In the genomic region with DNA sequence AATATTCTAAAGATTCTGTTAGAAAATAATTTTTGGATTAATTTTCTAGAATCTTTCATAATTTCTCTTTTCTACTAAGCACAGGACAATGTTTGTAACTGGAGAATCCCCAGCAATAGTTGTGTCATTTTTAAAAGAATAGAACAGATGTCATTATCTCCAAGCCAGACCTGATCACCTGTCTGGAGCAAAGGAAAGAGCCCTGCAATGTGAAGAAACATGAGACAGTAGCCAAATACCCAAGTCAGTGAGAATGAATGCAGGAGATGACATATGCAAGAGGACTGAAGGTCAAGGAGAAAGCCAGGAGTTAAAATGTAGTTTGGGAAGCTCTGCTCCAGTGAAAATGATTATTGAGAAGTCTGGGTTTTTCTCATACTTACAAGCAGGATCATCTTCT, we compare ENCODE assay signal across 31 cellular contexts.
"Had no signal": no experiment of that assay in that cellular context is flagged by ENCODE, and none has a peak within 500 bp of the region (broad histone marks: within the 10 kb centered on the region; RNA-seq: fewer than 3 reads in every experiment).

No MANE protein-coding gene starts in this region.

- H3K4me1 ChIP-seq: adrenal gland, ascending aorta, body of pancreas, breast epithelium had no signal

- H3K9me3 ChIP-seq: adrenal gland, ascending aorta, body of pancreas, breast epithelium had no signal

- H3K27ac ChIP-seq: adrenal gland, ascending aorta, body of pancreas, brain microvascular endothelial cell, breast epithelium, cardiac muscle cell had no signal

- ATAC-seq: activated naive CD4-positive, alpha-beta T cell treated with anti-CD3 and anti-CD28 coated beads, Interleukin-2, amount 50 U/mL, for 72 hours; activated naive CD8-positive, alpha-beta T cell treated with anti-CD3 and anti-CD28 coated beads, Interleukin-2, amount 50 U/mL, for 24 hours; activated T-cell treated with anti-CD3 and anti-CD28 coated beads, Interleukin-2, amount 50 U/mL, for 4 hours; activated T-cell treated with anti-CD3 and anti-CD28 coated beads, Interleukin-2, amount 50 U/mL, for 72 hours; activated T-helper 17 cell treated with anti-CD3 and anti-CD28 coated beads, Interleukin-2, amount 50 U/mL, for 72 hours; body of pancreas had no signal

- H3K27me3 ChIP-seq: adrenal gland, ascending aorta, body of pancreas, brain microvascular endothelial cell, breast epithelium, cardiac muscle cell had no signal

- DNase-seq: activated effector memory CD4-positive, alpha-beta T cell treated with anti-CD3 and anti-CD28 coated beads, Interleukin-2, amount 50 U/mL, for 16 hours; activated effector memory CD4-positive, alpha-beta T cell treated with Interleukin-2 at 50 U/mL for 16 hours; activated gamma-delta T cell; activated gamma-delta T cell treated with Interleukin-2 at 50 U/mL for 16 hours; activated naive CD4-positive, alpha-beta T cell; activated naive CD4-positive, alpha-beta T cell treated with anti-CD3 and anti-CD28 coated beads for 36 hours; activated naive CD4-positive, alpha-beta T cell treated with anti-CD3 and anti-CD28 coated beads, Interleukin-2, amount 10 ng/mL, durations not matched to agents 7 days and 5 days; activated naive CD4-positive, alpha-beta T cell treated with anti-CD3 and anti-CD28 coated beads, Interleukin-2, amount 50 U/mL, for 16 hours; activated naive CD4-positive, alpha-beta T cell treated with Interleukin-2 at 50 U/mL for 16 hours; activated naive CD8-positive, alpha-beta T cell treated with anti-CD3 and anti-CD28 coated beads for 36 hours; activated naive CD8-positive, alpha-beta T cell treated with anti-CD3 and anti-CD28 coated beads, Interleukin-2, amount 10 ng/mL, durations not matched to agents 7 days and 5 days; activated naive CD8-positive, alpha-beta T cell treated with anti-CD3 and anti-CD28 coated beads, Interleukin-2, amount 50 U/mL, for 24 hours; activated T-cell treated with anti-CD3 and anti-CD28 coated beads, Interleukin-2, amount 50 U/mL, for 24 hours; activated T-cell treated with anti-CD3 and anti-CD28 coated beads, Interleukin-2, amount 50 U/mL, for 4 hours; activated T-cell treated with anti-CD3 and anti-CD28 coated beads, Interleukin-2, amount 50 U/mL, for 48 hours; activated T-cell treated with anti-CD3 and anti-CD28 coated beads, Interleukin-2, amount 50 U/mL, for 72 hours; adrenal gland; amniotic stem cell; amygdala; anterior cingulate cortex; aorta; body of pancreas; brain microvascular endothelial cell; caudate nucleus; central memory CD4-positive, alpha-beta T cell; cerebellar nuclear complex had no signal

- H3K36me3 ChIP-seq: adrenal gland, ascending aorta, brain microvascular endothelial cell, breast epithelium, cardiac muscle cell had no signal

- H3K4me3 ChIP-seq: adrenal gland, ascending aorta, body of pancreas, breast epithelium, cardiac muscle cell had no signal
